Comparison of ENCODE assay signal across 17 cellular contexts in genomic region chr4:175271010-175271630, GRCh38.
DNase-seq lines count a peak whose midpoint lies in the region; ATAC-seq, FAIRE-seq and TF ChIP-seq lines count a peak whose summit lies in the region.
"Had no signal": no experiment of that assay in that cellular context is flagged by ENCODE, and none has a peak within 500 bp of the region (broad histone marks: within the 10 kb centered on the region; RNA-seq: fewer than 3 reads in every experiment).

No MANE protein-coding gene starts in this region.

- no peak overlapping the region for H2AFZ ChIP-seq in GM12878 (ENCODE audit: control insufficient read depth, low read depth, low read length)

- no peak for FAIRE-seq in GM12878 (lab: Jason Lieb, UNC)

- BruUV-seq in GM12878 (replicated peaks; lab: Mats Ljungman, UMichigan) = no TSS peak

- no peaks in the 10 kb centered on the region for H3K36me3 Mint-ChIP-seq in HFFc6 (ENCODE audit: low read depth)
- H3K36me3 Mint-ChIP-seq: natural killer cell treated with Interleukin-12 subunit alpha and Interleukin-12 subunit beta and Interleukin-15 and Interleukin-18, amount 100 ng/mL, for 72 hours had no signal

- H3K27me3 Mint-ChIP-seq in HFFc6 (ENCODE audit: insufficient read depth) = no peaks in the 10 kb centered on the region
- H3K27me3 Mint-ChIP-seq: natural killer cell treated with Interleukin-12 subunit alpha and Interleukin-12 subunit beta and Interleukin-15 and Interleukin-18, amount 100 ng/mL, for 72 hours; stimulated activated naive CD8-positive, alpha-beta T cell treated with anti-CD3 and anti-CD28 coated beads, Interleukin-15, amount 100 ng/mL, for 72 hours had no signal

- H3K9me3 ChIP-seq in GM12878 (replicated peaks; ENCODE audit: control insufficient read depth, insufficient read depth, low read length) (no peaks in the 10 kb centered on the region), ascending aorta (no peaks in the 10 kb centered on the region)

- H3K9me3 Mint-ChIP-seq in HFFc6 = no peaks in the 10 kb centered on the region
- H3K9me3 Mint-ChIP-seq: natural killer cell treated with Interleukin-12 subunit alpha and Interleukin-12 subunit beta and Interleukin-15 and Interleukin-18, amount 100 ng/mL, for 72 hours; stimulated activated naive CD8-positive, alpha-beta T cell treated with anti-CD3 and anti-CD28 coated beads, Interleukin-15, amount 100 ng/mL, for 72 hours had no signal

- no peaks in the 10 kb centered on the region for H4K20me1 ChIP-seq in GM12878 (ENCODE audit: control insufficient read depth, insufficient read depth)

- CTCF ChIA-PET in GM12878 (lab: Yijun Ruan, JAX) (no interaction called here), GM10248 (lab: Yijun Ruan, JAX) (no interaction called here)

- no peak overlapping the region for H3K9ac ChIP-seq in GM12878 (ENCODE audit: control insufficient read depth, insufficient read depth, low read length)

- SMC1A ChIA-PET in GM12878 (lab: Charles Lee; ENCODE audit: uncharacterized antibody, unreplicated experiment) = no interaction called here

- no peak overlapping the region for H3K4me2 ChIP-seq in GM12878 (ENCODE audit: control insufficient read depth, insufficient read depth)

- H3K79me2 ChIP-seq in GM12878 (ENCODE audit: control insufficient read depth, insufficient read depth, low read length) = no peaks in the 10 kb centered on the region

- no peak overlapping the region; the same call in 1 of the 2 replicates for H3K27ac Mint-ChIP-seq in HFFc6
- H3K27ac Mint-ChIP-seq: natural killer cell treated with Interleukin-12 subunit alpha and Interleukin-12 subunit beta and Interleukin-15 and Interleukin-18, amount 100 ng/mL, for 72 hours; stimulated activated naive CD8-positive, alpha-beta T cell treated with anti-CD3 and anti-CD28 coated beads, Interleukin-15, amount 100 ng/mL, for 72 hours had no signal

- TF ChIP-seq EP300 in GM12878 (IDR thresholded peaks at IDR 0.05; ENCODE audit: borderline replicate concordance in 1 of 2, control insufficient read depth in 1 of 2, low read depth in 2 of 2, low read length in 2 of 2) = no peak

- peaks cover 25% of the 10 kb centered on the region for H3K4me1 Mint-ChIP-seq in HFFc6 (ENCODE audit: low read depth)
- H3K4me1 Mint-ChIP-seq: stimulated activated naive CD8-positive, alpha-beta T cell treated with anti-CD3 and anti-CD28 coated beads, Interleukin-15, amount 100 ng/mL, for 72 hours had no signal

- RAD21 ChIA-PET in GM12878 (lab: Charles Lee; ENCODE audit: unreplicated experiment) = no interaction called here

- TF ChIP-seq RAD21 in GM12878 (IDR thresholded peaks at IDR 0.05; ENCODE audit: insufficient read depth, low read depth, low read length) = no peak

- H3K4me3 ChIP-seq in GM12878 (no peak overlapping the region), ascending aorta (no peak overlapping the region)

- TF ChIP-seq CTCF in HFFc6 (IDR thresholded peaks at IDR 0.05) = no peak
- no peak for TF ChIP-seq CTCF in GM12878 (IDR thresholded peaks at IDR 0.05 in 2 of 3, conservative IDR thresholded peaks at IDR 0.05 in 1 of 3; ENCODE audit: control insufficient read depth in 2 of 3, extremely low read depth in 1 of 3, insufficient read depth in 1 of 3, low read depth in 3 of 3, low read length in 3 of 3)
- TF ChIP-seq CTCF in ascending aorta (IDR thresholded peaks at IDR 0.05) = no peak
- no peak for TF ChIP-seq CTCF in GM10248 (IDR thresholded peaks at IDR 0.05; ENCODE audit: control extremely low read depth, extremely low read depth, low read depth, missing control alignments)

- no peak for TF ChIP-seq POLR2A in GM12878 (IDR thresholded peaks at IDR 0.05; ENCODE audit: low read depth, low read length)

- H3K4me3 Mint-ChIP-seq in HFFc6 = peak overlapping the region; percentile 55; the same call in 1 of the 2 replicates
- H3K4me3 Mint-ChIP-seq: natural killer cell treated with Interleukin-12 subunit alpha and Interleukin-12 subunit beta and Interleukin-15 and Interleukin-18, amount 100 ng/mL, for 72 hours; stimulated activated naive CD8-positive, alpha-beta T cell treated with anti-CD3 and anti-CD28 coated beads, Interleukin-15, amount 100 ng/mL, for 72 hours had no signal

- in situ Hi-C loops in GM12878 (cut with MboI) = no loop called here

- H3K27me3 ChIP-seq in GM12878 (replicated peaks in 1 of 2; ENCODE audit: control insufficient read depth in 2 of 2, insufficient read depth in 2 of 2, low read length in 1 of 2) (no peaks in the 10 kb centered on the region), ascending aorta (no peaks in the 10 kb centered on the region)

- H3K4me1 ChIP-seq in GM12878 (ENCODE audit: control insufficient read depth, insufficient read depth, low read length) (no peaks in the 10 kb centered on the region), ascending aorta (no peaks in the 10 kb centered on the region)

- intact Hi-C loops in GM12878 (cut with micrococcal nuclease; ENCODE audit: unreplicated experiment) (no loop called here), ascending aorta (cut with DNase I) (no loop called here)

- ATAC-seq in GM18868 (IDR thresholded peaks at IDR 0.05; ENCODE audit: unreplicated experiment) (peak; percentile 70), HG03342 (IDR thresholded peaks at IDR 0.05; ENCODE audit: unreplicated experiment) (peak; percentile 64), GM12878 (peak; percentile 90), HG03571 (IDR thresholded peaks at IDR 0.05; ENCODE audit: unreplicated experiment) (no peak)
- ATAC-seq: natural killer cell treated with Interleukin-12 subunit alpha and Interleukin-12 subunit beta and Interleukin-15 and Interleukin-18, amount 100 ng/mL, for 72 hours; stimulated activated naive CD8-positive, alpha-beta T cell treated with anti-CD3 and anti-CD28 coated beads, Interleukin-15, amount 100 ng/mL, for 72 hours had no signal

- no peak for DNase-seq in HFFc6
- no peak for DNase-seq in GM12878 (ENCODE audit: low read depth, low spot score)
- DNase-seq in epidermal melanocyte (ENCODE audit: insufficient read length, low spot score) = no peak
- DNase-seq in ascending aorta (ENCODE audit: low spot score in 2 of 2) = no peak
- DNase-seq in GM10248 (ENCODE audit: extremely low spot score) = no peak
- DNase-seq: activated CD4-positive, alpha-beta T cell treated with anti-CD3 and anti-CD28 coated beads, Interleukin-2, amount 50 U/mL, for 4 hours; aorta; Karpas-422; NCI-H187; NCI-H524 treated with DMSO at 0.1 percent for 48 hours; stimulated activated naive CD8-positive, alpha-beta T cell treated with anti-CD3 and anti-CD28 coated beads, Interleukin-15, amount 100 ng/mL, for 72 hours; T1000 had no signal

- POLR2A ChIA-PET in GM12878 (lab: Charles Lee) (no interaction called here), GM10248 (lab: Yijun Ruan, JAX) (no interaction called here)

- H3K27ac ChIP-seq in GM12878 (ENCODE audit: control insufficient read depth, insufficient read depth) (no peak overlapping the region), ascending aorta (no peak overlapping the region)
- H3K27ac ChIP-seq: C4-2B had no signal

- no peaks in the 10 kb centered on the region for H3K36me3 ChIP-seq in GM12878 (ENCODE audit: control insufficient read depth in 2 of 2, insufficient read depth in 2 of 2, low read length in 1 of 2)
- H3K36me3 ChIP-seq in ascending aorta = no peaks in the 10 kb centered on the region

- WGBS in GM12878 (ENCODE audit: insufficient coverage, insufficient replicate concordance, low lambda C conversion rate, missing lambda C conversion rate) = 21% methylated on average over 2 of the region's 2 CpGs

TF ChIP-seq in GM12878, 131 proteins besides CTCF, POLR2A, EP300 and RAD21:
- no peak for TF ChIP-seq HSF1 (IDR thresholded peaks at IDR 0.05; ENCODE audit: low read depth, low read length)
- no peak for TF ChIP-seq POU2F2 (IDR thresholded peaks at IDR 0.05; ENCODE audit: borderline replicate concordance, low read depth, low read length)
